In the genomic region with DNA sequence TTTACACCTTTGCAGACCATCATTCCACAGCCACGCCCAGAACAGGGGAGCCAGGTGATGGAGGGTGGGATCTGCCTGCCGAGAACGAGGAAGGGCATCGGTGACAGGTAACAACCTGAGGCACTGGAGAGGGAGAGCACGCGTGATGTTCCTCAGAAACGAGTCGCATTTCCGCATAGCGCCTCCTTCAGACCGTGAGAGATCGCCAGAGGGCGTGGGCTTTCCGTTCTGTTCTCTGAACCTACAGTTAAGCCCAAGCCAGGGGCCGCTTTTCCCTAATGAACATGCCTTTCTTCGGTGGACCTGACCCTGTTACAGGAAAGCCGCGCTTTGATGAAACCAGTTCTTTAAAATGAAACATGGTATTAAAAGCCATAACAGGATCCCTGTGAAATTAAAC, we compare ENCODE assay signal across 24 cellular contexts. TPM values are rescaled to one million over a fixed set of nuclear protein-coding genes. Genes with fewer than 3 reads are reported as not detected.
"Had no signal": no experiment of that assay in that cellular context is flagged by ENCODE, and none has a peak within 500 bp of the region (broad histone marks: within the 10 kb centered on the region; RNA-seq: fewer than 3 reads in every experiment).

No MANE protein-coding gene starts in this region.

- H3K4me3 ChIP-seq: coronary artery, esophagus squamous epithelium, lung, ovary, psoas muscle, sigmoid colon, stomach, thyroid gland had no signal

- H3K9me3 ChIP-seq: esophagus squamous epithelium, ovary, psoas muscle, thyroid gland had no signal

- ATAC-seq: natural killer cell; psoas muscle; right cardiac atrium; stimulated activated effector memory CD8-positive, alpha-beta T cell treated with anti-CD3 and anti-CD28 coated beads, Interleukin-12 subunit alpha, Interleukin-12 subunit beta, amount 100 ng/mL, for 72 hours had no signal

- H3K9me3 Mint-ChIP-seq: natural killer cell; stimulated activated effector memory CD8-positive, alpha-beta T cell treated with anti-CD3 and anti-CD28 coated beads, Interleukin-12 subunit alpha, Interleukin-12 subunit beta, amount 100 ng/mL, for 72 hours; type B pancreatic cell had no signal

- H3K27ac ChIP-seq: coronary artery, esophagus squamous epithelium, ovary, psoas muscle, sigmoid colon, stomach, thyroid gland had no signal

- H3K4me3 Mint-ChIP-seq: memory B cell; natural killer cell; stimulated activated effector memory CD8-positive, alpha-beta T cell treated with anti-CD3 and anti-CD28 coated beads, Interleukin-12 subunit alpha, Interleukin-12 subunit beta, amount 100 ng/mL, for 72 hours; type B pancreatic cell had no signal

- H3K36me3 Mint-ChIP-seq: memory B cell; natural killer cell; stimulated activated effector memory CD8-positive, alpha-beta T cell treated with anti-CD3 and anti-CD28 coated beads, Interleukin-12 subunit alpha, Interleukin-12 subunit beta, amount 100 ng/mL, for 72 hours; type B pancreatic cell had no signal

- DNase-seq: dermis blood vessel endothelial cell; effector memory CD4-positive, alpha-beta T cell; erythroblast; esophagus squamous epithelium; foreskin melanocyte; hypothalamus; natural killer cell; occipital lobe; ovary; posterior cingulate gyrus; psoas muscle; sigmoid colon; stimulated activated CD4-positive, alpha-beta T cell treated with anti-CD3 and anti-CD28 coated beads, Interleukin-2, amount 100 ng/mL, for 24 hours; stimulated activated CD4-positive, alpha-beta T cell treated with anti-CD3 and anti-CD28 coated beads, Interleukin-4, amount 100 ng/mL, for 24 hours; stimulated activated naive CD4-positive, alpha-beta T cell treated with Interleukin-2 at 50 U/mL for 16 hours; stomach; thyroid gland had no signal

- H3K27ac Mint-ChIP-seq: memory B cell; natural killer cell; stimulated activated effector memory CD8-positive, alpha-beta T cell treated with anti-CD3 and anti-CD28 coated beads, Interleukin-12 subunit alpha, Interleukin-12 subunit beta, amount 100 ng/mL, for 72 hours; type B pancreatic cell had no signal

- H3K4me1 ChIP-seq: esophagus squamous epithelium, psoas muscle, sigmoid colon, thyroid gland had no signal

- H3K4me1 Mint-ChIP-seq: memory B cell; natural killer cell; stimulated activated effector memory CD8-positive, alpha-beta T cell treated with anti-CD3 and anti-CD28 coated beads, Interleukin-12 subunit alpha, Interleukin-12 subunit beta, amount 100 ng/mL, for 72 hours had no signal

- H3K36me3 ChIP-seq: esophagus squamous epithelium, ovary, sigmoid colon, stomach, thyroid gland had no signal

- H3K27me3 ChIP-seq: ovary, thyroid gland had no signal

RNA-seq across cellular contexts. Expression of gene ADAMTS2, which starts 17.1 kb away (rescaled TPM):
- polyA plus RNA-seq: keratinocyte had no signal
